26 cellular contexts compared by ENCODE assay signal in the genomic region with DNA sequence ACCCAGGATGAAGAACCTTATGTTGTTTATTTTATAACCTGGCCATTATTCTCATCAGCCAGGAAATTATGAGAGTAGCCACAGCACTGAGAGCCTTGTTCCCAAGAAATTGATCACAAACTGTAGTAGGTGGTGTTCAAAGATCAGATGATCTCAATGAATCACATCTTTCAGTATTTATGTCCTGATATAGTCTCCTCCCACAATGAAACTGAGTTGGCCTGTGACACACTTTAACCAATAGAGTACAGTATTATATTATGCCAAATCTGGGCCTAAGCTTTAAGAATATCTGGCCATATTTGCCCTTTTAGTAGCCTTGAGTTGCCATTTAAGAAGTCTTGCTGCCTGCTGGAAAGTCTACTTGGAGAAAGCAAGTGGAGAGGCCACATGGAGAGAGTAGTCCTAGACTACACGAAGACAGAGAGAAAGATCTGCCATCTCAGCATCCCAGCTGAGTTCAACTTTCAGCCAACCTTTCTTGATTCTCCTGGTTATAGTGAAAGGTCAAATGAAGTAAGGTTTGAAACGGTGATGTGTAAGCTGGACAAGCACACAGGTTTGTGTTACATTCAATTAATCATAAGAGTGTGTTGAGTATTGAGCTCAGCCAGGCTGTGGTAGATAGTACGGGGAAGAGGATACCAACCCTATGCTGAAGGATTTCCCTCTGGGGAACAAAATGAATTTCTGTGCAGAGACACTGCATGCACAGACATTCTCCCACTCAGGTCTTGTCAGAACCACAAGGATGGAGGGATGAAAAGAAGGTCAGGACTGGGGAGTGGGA.
DNase-seq lines count a peak whose midpoint lies in the region; TF ChIP-seq lines count a peak whose summit lies in the region.
"Had no signal": no experiment of that assay in that cellular context is flagged by ENCODE, and none has a peak within 500 bp of the region (broad histone marks: within the 10 kb centered on the region; RNA-seq: fewer than 3 reads in every experiment).

No MANE protein-coding gene starts in this region.

- H3K4me1 ChIP-seq in skeletal muscle satellite cell (ENCODE audit: control insufficient read depth, insufficient read depth, low read length): peaks cover 27% of the 10 kb centered on the region

- peak overlapping the region; percentile 1 for H3K27ac Mint-ChIP-seq in activated T-helper 1 cell treated with anti-CD3 and anti-CD28 coated beads, Interleukin-12 subunit alpha, Interleukin-12 subunit beta, Interleukin-2, Interleukin-4 antibody, amounts not matched to agents 30 ng/mL and 10 ng/mL and 1 ng/mL, durations not matched to agents 14 hours and 24 hours and 36 hours
- H3K27ac Mint-ChIP-seq in chondrocyte (ENCODE audit: unreplicated experiment): peak overlapping the region; percentile 52
- no peak overlapping the region for H3K27ac Mint-ChIP-seq in HFFc6
- H3K27ac Mint-ChIP-seq: B cell; CD8-positive, alpha-beta memory T cell; GM23338; H9 had no signal

- H3K9ac ChIP-seq in skeletal muscle satellite cell (ENCODE audit: low read depth, low read length): peak overlapping the region; percentile 68

- H3K4me3 Mint-ChIP-seq in activated T-helper 1 cell treated with anti-CD3 and anti-CD28 coated beads, Interleukin-12 subunit alpha, Interleukin-12 subunit beta, Interleukin-2, Interleukin-4 antibody, amounts not matched to agents 30 ng/mL and 10 ng/mL and 1 ng/mL, durations not matched to agents 14 hours and 24 hours and 36 hours: no peak overlapping the region
- H3K4me3 Mint-ChIP-seq in chondrocyte (ENCODE audit: unreplicated experiment): no peak overlapping the region
- H3K4me3 Mint-ChIP-seq in HFFc6: no peak overlapping the region
- H3K4me3 Mint-ChIP-seq: B cell; CD8-positive, alpha-beta memory T cell; GM23338; H9 had no signal

- H3K4me3 ChIP-seq in skeletal muscle satellite cell (ENCODE audit: low read length): no peak overlapping the region
- H3K4me3 ChIP-seq: GM12878, GM23338, MG63 had no signal

- intact Hi-C loops in activated T-helper 1 cell treated with anti-CD3 and anti-CD28 coated beads, Interleukin-12 subunit alpha, Interleukin-12 subunit beta, Interleukin-2, Interleukin-4 antibody, amounts not matched to agents 30 ng/mL and 10 ng/mL and 1 ng/mL, durations not matched to agents 14 hours and 24 hours and 36 hours (cut with micrococcal nuclease): no loop called here

- H3K27me3 ChIP-seq in skeletal muscle satellite cell (ENCODE audit: control insufficient read depth, insufficient read depth, low read length): no peaks in the 10 kb centered on the region
- H3K27me3 ChIP-seq: MG63 had no signal

- no peak overlapping the region for H3K4me2 ChIP-seq in skeletal muscle satellite cell (ENCODE audit: low read length)
- H3K4me2 ChIP-seq: GM23338 had no signal

- peak; percentile 13 for DNase-seq in CD1c-positive myeloid dendritic cell (ENCODE audit: extremely low spot score)
- DNase-seq in activated T-helper 1 cell treated with anti-CD3 and anti-CD28 coated beads, Interleukin-12 subunit alpha, Interleukin-12 subunit beta, Interleukin-2, Interleukin-4 antibody, amounts not matched to agents 30 ng/mL and 10 ng/mL and 1 ng/mL, durations not matched to agents 14 hours and 24 hours and 36 hours (ENCODE audit: low spot score): no peak
- no peak for DNase-seq in chondrocyte (ENCODE audit: low spot score)
- DNase-seq in HFFc6: no peak
- no peak for DNase-seq in HUDEP-2 (lab: John Stamatoyannopoulos, UW; ENCODE audit: unreplicated experiment in 76 of 76)
- no peak for DNase-seq in OCI-M1 (lab: John Stamatoyannopoulos, UW)
- DNase-seq: CD8-positive, alpha-beta memory T cell; DMS 273 treated with DMSO at 0.1 percent for 48 hours; DMS79; EL; GDM1; H9; KG1; MG63; NCI-H1417 treated with DMSO at 0.1 percent for 48 hours; NCI-H1694 treated with DMSO at 0.1 percent for 48 hours; NCI-H2081 treated with DMSO at 0.1 percent for 48 hours; NCI-H2171; NCI-H226; NCI-H510A; NCI-H69; SHP77 had no signal

- TF ChIP-seq CTCF in chondrocyte (IDR thresholded peaks at IDR 0.05) (no peak), HFFc6 (IDR thresholded peaks at IDR 0.05) (no peak)

- peaks cover 4% of the 10 kb centered on the region for H3K27me3 Mint-ChIP-seq in activated T-helper 1 cell treated with anti-CD3 and anti-CD28 coated beads, Interleukin-12 subunit alpha, Interleukin-12 subunit beta, Interleukin-2, Interleukin-4 antibody, amounts not matched to agents 30 ng/mL and 10 ng/mL and 1 ng/mL, durations not matched to agents 14 hours and 24 hours and 36 hours (ENCODE audit: insufficient read depth)
- H3K27me3 Mint-ChIP-seq in chondrocyte (ENCODE audit: low read depth) (no peaks in the 10 kb centered on the region), HFFc6 (ENCODE audit: insufficient read depth) (no peaks in the 10 kb centered on the region)
- H3K27me3 Mint-ChIP-seq: B cell; CD8-positive, alpha-beta memory T cell had no signal

- no peaks in the 10 kb centered on the region for H3K4me1 Mint-ChIP-seq in activated T-helper 1 cell treated with anti-CD3 and anti-CD28 coated beads, Interleukin-12 subunit alpha, Interleukin-12 subunit beta, Interleukin-2, Interleukin-4 antibody, amounts not matched to agents 30 ng/mL and 10 ng/mL and 1 ng/mL, durations not matched to agents 14 hours and 24 hours and 36 hours (ENCODE audit: low read depth)
- H3K4me1 Mint-ChIP-seq in chondrocyte (ENCODE audit: low read depth): peaks cover 30% of the 10 kb centered on the region
- no peaks in the 10 kb centered on the region; the same call in 1 of the 2 replicates for H3K4me1 Mint-ChIP-seq in HFFc6 (ENCODE audit: low read depth)
- H3K4me1 Mint-ChIP-seq: B cell; CD8-positive, alpha-beta memory T cell; GM23338 had no signal

- no peaks in the 10 kb centered on the region for H3K9me3 Mint-ChIP-seq in activated T-helper 1 cell treated with anti-CD3 and anti-CD28 coated beads, Interleukin-12 subunit alpha, Interleukin-12 subunit beta, Interleukin-2, Interleukin-4 antibody, amounts not matched to agents 30 ng/mL and 10 ng/mL and 1 ng/mL, durations not matched to agents 14 hours and 24 hours and 36 hours
- peaks cover 12% of the 10 kb centered on the region for H3K9me3 Mint-ChIP-seq in chondrocyte (ENCODE audit: low read depth)
- H3K9me3 Mint-ChIP-seq in HFFc6: peaks cover 32% of the 10 kb centered on the region

- no peaks in the 10 kb centered on the region for H3K36me3 Mint-ChIP-seq in activated T-helper 1 cell treated with anti-CD3 and anti-CD28 coated beads, Interleukin-12 subunit alpha, Interleukin-12 subunit beta, Interleukin-2, Interleukin-4 antibody, amounts not matched to agents 30 ng/mL and 10 ng/mL and 1 ng/mL, durations not matched to agents 14 hours and 24 hours and 36 hours (ENCODE audit: low read depth)
- H3K36me3 Mint-ChIP-seq in chondrocyte (ENCODE audit: low read depth): peaks cover 3% of the 10 kb centered on the region
- peaks cover 5% of the 10 kb centered on the region; the same call in 1 of the 2 replicates for H3K36me3 Mint-ChIP-seq in HFFc6 (ENCODE audit: low read depth)
- H3K36me3 Mint-ChIP-seq: CD8-positive, alpha-beta memory T cell had no signal

- no peaks in the 10 kb centered on the region for H3K36me3 ChIP-seq in skeletal muscle satellite cell (ENCODE audit: insufficient read depth, low read length)
- H3K36me3 ChIP-seq: MG63 had no signal

- H3K9me3 ChIP-seq in skeletal muscle satellite cell (replicated peaks; ENCODE audit: low read length): no peaks in the 10 kb centered on the region
